Comparison of ENCODE assay signal across 1 cellular context in genomic region chr11:1310772-1311468, GRCh38.
TF ChIP-seq lines count a peak whose summit lies in the region.

No MANE protein-coding gene starts in this region.

TF ChIP-seq in GM12878, 131 proteins besides CTCF, POLR2A, EP300 and RAD21 (continued from another document):
- TF ChIP-seq ELK1 (IDR thresholded peaks at IDR 0.05; ENCODE audit: low read depth, low read length) (no peak), ATF2 (IDR thresholded peaks at IDR 0.05; ENCODE audit: low read length) (no peak), BHLHE40 (IDR thresholded peaks at IDR 0.05; ENCODE audit: borderline replicate concordance in 1 of 2, low read depth in 2 of 2, low read length in 1 of 2) (0 out of 4 replicates have a peak, but pooled peaks of 1 of the 2 experiments have one; percentile 12)
